In the genomic region with DNA sequence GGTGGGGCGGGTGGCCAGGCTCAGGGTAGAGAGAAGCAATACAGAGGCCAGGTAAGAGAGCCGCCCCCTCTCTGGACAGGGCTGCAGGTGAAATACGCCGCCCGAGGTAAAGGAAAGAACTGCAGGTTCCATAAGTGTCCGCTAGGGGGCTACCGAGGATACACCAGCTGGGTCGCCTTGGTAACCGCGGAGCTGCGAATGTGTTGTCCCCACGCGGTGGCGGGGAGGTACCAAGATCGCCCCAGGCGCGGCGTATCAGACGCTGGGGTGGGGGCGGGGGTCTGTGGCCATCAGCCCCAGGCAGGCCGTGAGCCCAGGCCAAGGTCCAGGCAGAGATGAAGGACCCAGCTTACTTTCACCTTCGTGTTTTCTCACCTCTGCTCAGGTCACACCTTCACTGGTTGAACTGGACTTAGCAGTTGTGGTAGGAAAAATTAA, we compare ENCODE assay signal across 1 cellular context.
TF ChIP-seq lines count a peak whose summit lies in the region.

No MANE protein-coding gene starts in this region.

TF ChIP-seq in HepG2, 621 proteins besides CTCF, POLR2A, EP300 and RAD21 (continued from another document and continues in another):
- TF ChIP-seq CBX2 (IDR thresholded peaks at IDR 0.05; ENCODE audit: low read depth, low read length) (no peak), CBX2 (CRISPR knock-in tag; IDR thresholded peaks at IDR 0.05; ENCODE audit: low read depth) (no peak), ZBTB37 (CRISPR knock-in tag; IDR thresholded peaks at IDR 0.05) (0 out of 2 replicates have a peak, but pooled peaks have one; percentile 12), MAZ (IDR thresholded peaks at IDR 0.05; ENCODE audit: borderline replicate concordance, low read depth, low read length) (peak; percentile 74; the same call in 1 of the 2 replicates), MAZ (CRISPR knock-in tag; IDR thresholded peaks at IDR 0.05; ENCODE audit: low read depth) (0 out of 2 replicates have a peak, but pooled peaks have one; percentile 56), ZSCAN9 (CRISPR knock-in tag; IDR thresholded peaks at IDR 0.05; ENCODE audit: borderline replicate concordance) (no peak), ZNF121 (CRISPR knock-in tag; IDR thresholded peaks at IDR 0.05) (no peak), SCMH1 (CRISPR knock-in tag; IDR thresholded peaks at IDR 0.05; ENCODE audit: borderline replicate concordance) (no peak), XRCC5 (optimal IDR thresholded peaks at IDR 0.05; ENCODE audit: low read length) (peak; percentile 99), DPF2 (CRISPR knock-in tag; IDR thresholded peaks at IDR 0.05; ENCODE audit: borderline replicate concordance, low read depth) (peak; percentile 23; the same call in 1 of the 2 replicates), ZNF225 (CRISPR knock-in tag; IDR thresholded peaks at IDR 0.05) (no peak), ELF3 (CRISPR knock-in tag; IDR thresholded peaks at IDR 0.05) (peak; percentile 27; the same call in 1 of the 2 replicates), THAP11 (CRISPR knock-in tag; IDR thresholded peaks at IDR 0.05) (peak; percentile 79), ZNF598 (CRISPR knock-in tag; IDR thresholded peaks at IDR 0.05; ENCODE audit: borderline replicate concordance) (no peak), ATF1 (CRISPR knock-in tag; IDR thresholded peaks at IDR 0.05) (no peak), HIVEP1 (CRISPR knock-in tag; IDR thresholded peaks at IDR 0.05) (no peak), HMG20B (CRISPR knock-in tag; conservative IDR thresholded peaks at IDR 0.05) (no peak; the same call in 1 of the 2 replicates), TCF7L2 (IDR thresholded peaks at IDR 0.05; ENCODE audit: low read depth, low read length) (no peak), ZNF281 (CRISPR knock-in tag; IDR thresholded peaks at IDR 0.05; ENCODE audit: borderline replicate concordance) (peak; percentile 90), CAMTA2 (CRISPR knock-in tag; IDR thresholded peaks at IDR 0.05; ENCODE audit: borderline replicate concordance) (no peak), HNRNPUL1 (IDR thresholded peaks at IDR 0.05; ENCODE audit: low read depth, low read length) (no peak), ZFP37 (CRISPR knock-in tag; IDR thresholded peaks at IDR 0.05; ENCODE audit: borderline replicate concordance) (peak; percentile 58; the same call in 1 of the 2 replicates), PITX1 (CRISPR knock-in tag; IDR thresholded peaks at IDR 0.05) (no peak), TBX2 (CRISPR knock-in tag; IDR thresholded peaks at IDR 0.05; ENCODE audit: borderline replicate concordance) (peak; percentile 68; the same call in 1 of the 2 replicates), MAFG (CRISPR knock-in tag; IDR thresholded peaks at IDR 0.05) (no peak), RARA (CRISPR knock-in tag; IDR thresholded peaks at IDR 0.05) (peak; percentile 30; the same call in 1 of the 2 replicates), ZNF552 (CRISPR knock-in tag; IDR thresholded peaks at IDR 0.05; ENCODE audit: borderline replicate concordance) (no peak), AKAP8 (CRISPR knock-in tag; IDR thresholded peaks at IDR 0.05) (no peak), HDAC2 (CRISPR knock-in tag; IDR thresholded peaks at IDR 0.05) (peak; percentile 51; the same call in 1 of the 2 replicates), SRY (CRISPR knock-in tag; IDR thresholded peaks at IDR 0.05) (no peak), ZZZ3 (CRISPR knock-in tag; IDR thresholded peaks at IDR 0.05; ENCODE audit: borderline replicate concordance) (no peak), TAF15 (IDR thresholded peaks at IDR 0.05; ENCODE audit: low read depth, low read length, poor library complexity, severe bottlenecking) (no peak), GATAD1 (CRISPR knock-in tag; IDR thresholded peaks at IDR 0.05) (peak; percentile 53), IKZF4 (CRISPR knock-in tag; IDR thresholded peaks at IDR 0.05; ENCODE audit: borderline replicate concordance, low read depth, not compliant biosample characterization) (peak; percentile 58), ZFP62 (CRISPR knock-in tag; IDR thresholded peaks at IDR 0.05) (no peak), ZSCAN29 (CRISPR knock-in tag; conservative IDR thresholded peaks at IDR 0.05) (no peak), TRIM24 (CRISPR knock-in tag; IDR thresholded peaks at IDR 0.05) (0 out of 2 replicates have a peak, but pooled peaks have one; percentile 28), ZNF605 (CRISPR knock-in tag; IDR thresholded peaks at IDR 0.05) (peak; percentile 83), ZFP82 (CRISPR knock-in tag; IDR thresholded peaks at IDR 0.05; ENCODE audit: borderline replicate concordance) (no peak), PCBP2 (optimal IDR thresholded peaks at IDR 0.05; ENCODE audit: low read depth, low read length, poor library complexity, severe bottlenecking) (no peak), ZNF703 (CRISPR knock-in tag; IDR thresholded peaks at IDR 0.05; ENCODE audit: borderline replicate concordance) (no peak), ZSCAN30 (CRISPR knock-in tag; IDR thresholded peaks at IDR 0.05) (no peak), MEIS1 (CRISPR knock-in tag; IDR thresholded peaks at IDR 0.05; ENCODE audit: borderline replicate concordance) (no peak), MAFF (IDR thresholded peaks at IDR 0.05; ENCODE audit: low read depth, low read length) (0 out of 2 replicates have a peak, but pooled peaks have one; percentile 1)
- TF ChIP-seq, protein P1, sequence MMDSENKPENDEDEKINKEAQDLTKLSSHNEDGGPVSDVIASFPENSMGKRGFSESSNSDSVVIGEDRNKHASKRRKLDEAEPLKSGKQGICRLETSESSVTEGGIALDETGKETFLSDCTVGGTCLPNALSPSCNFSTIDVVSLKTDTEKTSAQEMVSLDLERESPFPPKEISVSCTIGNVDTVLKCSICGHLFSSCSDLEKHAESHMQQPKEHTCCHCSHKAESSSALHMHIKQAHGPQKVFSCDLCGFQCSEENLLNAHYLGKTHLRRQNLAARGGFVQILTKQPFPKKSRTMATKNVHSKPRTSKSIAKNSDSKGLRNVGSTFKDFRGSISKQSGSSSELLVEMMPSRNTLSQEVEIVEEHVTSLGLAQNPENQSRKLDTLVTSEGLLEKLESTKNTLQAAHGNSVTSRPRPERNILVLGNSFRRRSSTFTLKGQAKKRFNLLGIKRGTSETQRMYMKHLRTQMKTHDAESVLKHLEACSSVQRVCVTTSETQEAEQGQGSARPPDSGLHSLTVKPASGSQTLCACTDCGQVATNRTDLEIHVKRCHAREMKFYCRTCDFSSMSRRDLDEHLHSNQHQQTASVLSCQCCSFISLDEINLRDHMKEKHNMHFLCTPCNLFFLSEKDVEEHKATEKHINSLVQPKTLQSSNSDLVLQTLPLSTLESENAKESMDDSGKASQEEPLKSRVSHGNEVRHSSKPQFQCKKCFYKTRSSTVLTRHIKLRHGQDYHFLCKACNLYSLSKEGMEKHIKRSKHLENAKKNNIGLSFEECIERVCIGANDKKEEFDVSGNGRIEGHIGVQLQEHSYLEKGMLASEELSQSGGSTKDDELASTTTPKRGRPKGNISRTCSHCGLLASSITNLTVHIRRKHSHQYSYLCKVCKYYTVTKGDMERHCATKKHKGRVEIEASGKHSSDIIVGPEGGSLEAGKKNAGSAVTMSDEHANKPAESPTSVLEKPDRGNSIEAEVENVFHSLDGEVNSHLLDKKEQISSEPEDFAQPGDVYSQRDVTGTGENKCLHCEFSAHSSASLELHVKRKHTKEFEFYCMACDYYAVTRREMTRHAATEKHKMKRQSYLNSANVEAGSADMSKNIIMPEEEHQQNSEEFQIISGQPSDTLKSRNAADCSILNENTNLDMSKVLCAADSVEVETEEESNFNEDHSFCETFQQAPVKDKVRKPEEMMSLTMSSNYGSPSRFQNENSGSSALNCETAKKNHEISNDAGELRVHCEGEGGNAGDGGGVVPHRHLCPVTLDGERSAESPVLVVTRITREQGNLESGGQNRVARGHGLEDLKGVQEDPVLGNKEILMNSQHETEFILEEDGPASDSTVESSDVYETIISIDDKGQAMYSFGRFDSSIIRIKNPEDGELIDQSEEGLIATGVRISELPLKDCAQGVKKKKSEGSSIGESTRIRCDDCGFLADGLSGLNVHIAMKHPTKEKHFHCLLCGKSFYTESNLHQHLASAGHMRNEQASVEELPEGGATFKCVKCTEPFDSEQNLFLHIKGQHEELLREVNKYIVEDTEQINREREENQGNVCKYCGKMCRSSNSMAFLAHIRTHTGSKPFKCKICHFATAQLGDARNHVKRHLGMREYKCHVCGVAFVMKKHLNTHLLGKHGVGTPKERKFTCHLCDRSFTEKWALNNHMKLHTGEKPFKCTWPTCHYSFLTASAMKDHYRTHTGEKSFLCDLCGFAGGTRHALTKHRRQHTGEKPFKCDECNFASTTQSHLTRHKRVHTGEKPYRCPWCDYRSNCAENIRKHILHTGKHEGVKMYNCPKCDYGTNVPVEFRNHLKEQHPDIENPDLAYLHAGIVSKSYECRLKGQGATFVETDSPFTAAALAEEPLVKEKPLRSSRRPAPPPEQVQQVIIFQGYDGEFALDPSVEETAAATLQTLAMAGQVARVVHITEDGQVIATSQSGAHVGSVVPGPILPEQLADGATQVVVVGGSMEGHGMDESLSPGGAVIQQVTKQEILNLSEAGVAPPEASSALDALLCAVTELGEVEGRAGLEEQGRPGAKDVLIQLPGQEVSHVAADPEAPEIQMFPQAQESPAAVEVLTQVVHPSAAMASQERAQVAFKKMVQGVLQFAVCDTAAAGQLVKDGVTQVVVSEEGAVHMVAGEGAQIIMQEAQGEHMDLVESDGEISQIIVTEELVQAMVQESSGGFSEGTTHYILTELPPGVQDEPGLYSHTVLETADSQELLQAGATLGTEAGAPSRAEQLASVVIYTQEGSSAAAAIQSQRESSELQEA (CRISPR knock-in tag; IDR thresholded peaks at IDR 0.05; ENCODE audit: not compliant biosample characterization), result no peak
- TF ChIP-seq, protein P2, sequence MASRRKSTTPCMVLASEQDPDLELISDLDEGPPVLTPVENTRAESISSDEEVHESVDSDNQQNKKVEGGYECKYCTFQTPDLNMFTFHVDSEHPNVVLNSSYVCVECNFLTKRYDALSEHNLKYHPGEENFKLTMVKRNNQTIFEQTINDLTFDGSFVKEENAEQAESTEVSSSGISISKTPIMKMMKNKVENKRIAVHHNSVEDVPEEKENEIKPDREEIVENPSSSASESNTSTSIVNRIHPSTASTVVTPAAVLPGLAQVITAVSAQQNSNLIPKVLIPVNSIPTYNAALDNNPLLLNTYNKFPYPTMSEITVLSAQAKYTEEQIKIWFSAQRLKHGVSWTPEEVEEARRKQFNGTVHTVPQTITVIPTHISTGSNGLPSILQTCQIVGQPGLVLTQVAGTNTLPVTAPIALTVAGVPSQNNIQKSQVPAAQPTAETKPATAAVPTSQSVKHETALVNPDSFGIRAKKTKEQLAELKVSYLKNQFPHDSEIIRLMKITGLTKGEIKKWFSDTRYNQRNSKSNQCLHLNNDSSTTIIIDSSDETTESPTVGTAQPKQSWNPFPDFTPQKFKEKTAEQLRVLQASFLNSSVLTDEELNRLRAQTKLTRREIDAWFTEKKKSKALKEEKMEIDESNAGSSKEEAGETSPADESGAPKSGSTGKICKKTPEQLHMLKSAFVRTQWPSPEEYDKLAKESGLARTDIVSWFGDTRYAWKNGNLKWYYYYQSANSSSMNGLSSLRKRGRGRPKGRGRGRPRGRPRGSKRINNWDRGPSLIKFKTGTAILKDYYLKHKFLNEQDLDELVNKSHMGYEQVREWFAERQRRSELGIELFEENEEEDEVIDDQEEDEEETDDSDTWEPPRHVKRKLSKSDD (CRISPR knock-in tag; IDR thresholded peaks at IDR 0.05; ENCODE audit: low read depth), result no peak
- TF ChIP-seq, protein P3, sequence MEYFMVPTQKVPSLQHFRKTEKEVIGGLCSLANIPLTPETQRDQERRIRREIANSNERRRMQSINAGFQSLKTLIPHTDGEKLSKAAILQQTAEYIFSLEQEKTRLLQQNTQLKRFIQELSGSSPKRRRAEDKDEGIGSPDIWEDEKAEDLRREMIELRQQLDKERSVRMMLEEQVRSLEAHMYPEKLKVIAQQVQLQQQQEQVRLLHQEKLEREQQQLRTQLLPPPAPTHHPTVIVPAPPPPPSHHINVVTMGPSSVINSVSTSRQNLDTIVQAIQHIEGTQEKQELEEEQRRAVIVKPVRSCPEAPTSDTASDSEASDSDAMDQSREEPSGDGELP (IDR thresholded peaks at IDR 0.05; ENCODE audit: borderline replicate concordance, low read depth), result peak; percentile 99
- TF ChIP-seq, protein P4, sequence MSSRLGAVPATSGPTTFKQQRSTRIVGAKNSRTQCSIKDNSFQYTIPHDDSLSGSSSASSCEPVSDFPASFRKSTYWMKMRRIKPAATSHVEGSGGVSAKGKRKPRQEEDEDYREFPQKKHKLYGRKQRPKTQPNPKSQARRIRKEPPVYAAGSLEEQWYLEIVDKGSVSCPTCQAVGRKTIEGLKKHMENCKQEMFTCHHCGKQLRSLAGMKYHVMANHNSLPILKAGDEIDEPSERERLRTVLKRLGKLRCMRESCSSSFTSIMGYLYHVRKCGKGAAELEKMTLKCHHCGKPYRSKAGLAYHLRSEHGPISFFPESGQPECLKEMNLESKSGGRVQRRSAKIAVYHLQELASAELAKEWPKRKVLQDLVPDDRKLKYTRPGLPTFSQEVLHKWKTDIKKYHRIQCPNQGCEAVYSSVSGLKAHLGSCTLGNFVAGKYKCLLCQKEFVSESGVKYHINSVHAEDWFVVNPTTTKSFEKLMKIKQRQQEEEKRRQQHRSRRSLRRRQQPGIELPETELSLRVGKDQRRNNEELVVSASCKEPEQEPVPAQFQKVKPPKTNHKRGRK (CRISPR knock-in tag; IDR thresholded peaks at IDR 0.05), result no peak
